In genomic region chr5:161547573-161548471, GRCh38 we compare ENCODE assay signal across 8 cellular contexts. TPM values are rescaled to one million over a fixed set of nuclear protein-coding genes. Genes with fewer than 3 reads are reported as not detected.
DNase-seq lines count a peak whose midpoint lies in the region; ATAC-seq and TF ChIP-seq lines count a peak whose summit lies in the region.

No MANE protein-coding gene starts in this region.

- ATAC-seq in GM18502 (IDR thresholded peaks at IDR 0.05; ENCODE audit: poor library complexity, unreplicated experiment) = no peak

- intact Hi-C loops in Caco-2 (cut with micrococcal nuclease; ENCODE audit: unreplicated experiment) (no loop called here), dorsolateral prefrontal cortex (cut with DNase I) (loop anchor here (5.0 to 10.0 kb wide), 6 partner anchors 243 to 1859 kb away; partner anchors contain the start of gene GABRA1 (in 1 of the 2))

- CTCF ChIA-PET in Caco-2 (lab: Charles Lee) = no interaction called here

- POLR2A ChIA-PET in Caco-2 (lab: Charles Lee) = no interaction called here

- H3K9me3 ChIP-seq in Caco-2 = no peaks in the 10 kb centered on the region

- H3K36me3 ChIP-seq in Caco-2 (ENCODE audit: control insufficient read depth, insufficient read depth, low read length) = no peaks in the 10 kb centered on the region

- H3K9me3 Mint-ChIP-seq in Caco-2 (ENCODE audit: unreplicated experiment) (no peaks in the 10 kb centered on the region), IgD-negative memory B cell (peaks cover 4 to 10% (median 6%) of the 10 kb centered on the region in 3 donors), nephron progenitor cell (peaks cover 19% of the 10 kb centered on the region)

- H3K4me1 Mint-ChIP-seq in Caco-2 (ENCODE audit: low read depth, unreplicated experiment) (peaks cover 10% of the 10 kb centered on the region), IgD-negative memory B cell (peaks cover 7 to 13% (median 10%) of the 10 kb centered on the region in 3 donors), nephron progenitor cell (peaks cover 39% of the 10 kb centered on the region)

- no peak overlapping the region for H3K27ac Mint-ChIP-seq in Caco-2 (ENCODE audit: unreplicated experiment)
- no peak overlapping the region for H3K27ac Mint-ChIP-seq in IgD-negative memory B cell
- H3K27ac Mint-ChIP-seq in nephron progenitor cell = no peak overlapping the region

- H3K27ac ChIP-seq in dorsolateral prefrontal cortex = peak overlapping the region in 55 of 59 donors; percentile 12 to 92 (median 80)

- TF ChIP-seq CTCF in Caco-2 (IDR thresholded peaks at IDR 0.05; ENCODE audit: insufficient read depth in 1 of 2, low read depth in 1 of 2, low read length in 1 of 2, severe bottlenecking in 1 of 2, unreplicated experiment in 1 of 2) (no peak), dorsolateral prefrontal cortex (IDR thresholded peaks at IDR 0.05 in 54 of 56, conservative IDR thresholded peaks at IDR 0.05 in 2 of 56; ENCODE audit: low read depth in 1 of 56, partially characterized antibody in 56 of 56) (no peak), nephron progenitor cell (IDR thresholded peaks at IDR 0.05) (no peak)

- H3K4me3 Mint-ChIP-seq in Caco-2 (ENCODE audit: unreplicated experiment) (peak overlapping the region; percentile 85), IgD-negative memory B cell (peak overlapping the region in 3 of 4 donors; percentile 41 to 94 (median 81)), nephron progenitor cell (peak overlapping the region; percentile 94)

- 0 out of 2 replicates have a peak, but pooled peaks cover 4% of the 10 kb centered on the region for H3K4me1 ChIP-seq in Caco-2

- BruUV-seq in Caco-2 (replicated peaks; lab: Mats Ljungman, UMichigan) = no TSS peak

- H3K36me3 Mint-ChIP-seq in Caco-2 (ENCODE audit: insufficient read depth, unreplicated experiment) (peaks cover 5% of the 10 kb centered on the region), IgD-negative memory B cell (peaks cover 1% of the 10 kb centered on the region), nephron progenitor cell (ENCODE audit: low read depth) (no peaks in the 10 kb centered on the region)

- H3K4me3 ChIP-seq in Caco-2 (ENCODE audit: low read depth, low read length) (peak overlapping the region; percentile 27), dorsolateral prefrontal cortex (peak overlapping the region; percentile 13 to 79 (median 66))

- H3K27me3 ChIP-seq in Caco-2 (replicated peaks; ENCODE audit: control insufficient read depth, insufficient read depth, low read length) (peaks cover 4% of the 10 kb centered on the region; the same call in 1 of the 2 replicates), dorsolateral prefrontal cortex (peaks cover 0 to 33% (median 0%) of the 10 kb centered on the region in 45 donors)

- H3K27me3 Mint-ChIP-seq in Caco-2 (ENCODE audit: insufficient read depth, unreplicated experiment) (peaks cover 25% of the 10 kb centered on the region), IgD-negative memory B cell (peaks cover 44% of the 10 kb centered on the region), nephron progenitor cell (ENCODE audit: low read depth, poor library complexity) (peaks cover 59% of the 10 kb centered on the region)

- DNase-seq in Caco-2 (peak in 1 of 2 experiments; percentile 38), dorsolateral prefrontal cortex (peak in 5 of 10 donors; percentile 44 to 65 (median 54)), nephron progenitor cell (peak; percentile 51), HK-2 (ENCODE audit: unreplicated experiment) (no peak), GOT3 (lab: John Stamatoyannopoulos, UW) (no peak)
- no peak for DNase-seq in effector CD8-positive, alpha-beta T cell (lab: John Stamatoyannopoulos, UW)

RNA-seq across cellular contexts. Expression of gene GABRB2, which starts 1.3 kb away (rescaled TPM):
- not detected in 2 replicates for total RNA-seq in Caco-2 (2022)
- polyA plus RNA-seq in IgD-negative memory B cell = not detected
- total RNA-seq in dorsolateral prefrontal cortex = 100 to 1,000 TPM in 115 of 120 experiments, 10 to 100 TPM in 5; 52.8 to 305 (median 205) TPM

Comparison
In these comparisons a context has a peak if more than half of its experiments do, and no peak if none do; other contexts are left out.
1. RNA of gene GABRB2, which starts 1.3 kb away (total RNA-seq): 52.8 to 305 TPM in dorsolateral prefrontal cortex; not detected in Caco-2; every median in the first group is over 10 times any median in the second.
2. Peak in every context shown above with its lines, with median percentiles within 50 percentile points of each other: H3K4me3 Mint-ChIP-seq.